In the genomic region with DNA sequence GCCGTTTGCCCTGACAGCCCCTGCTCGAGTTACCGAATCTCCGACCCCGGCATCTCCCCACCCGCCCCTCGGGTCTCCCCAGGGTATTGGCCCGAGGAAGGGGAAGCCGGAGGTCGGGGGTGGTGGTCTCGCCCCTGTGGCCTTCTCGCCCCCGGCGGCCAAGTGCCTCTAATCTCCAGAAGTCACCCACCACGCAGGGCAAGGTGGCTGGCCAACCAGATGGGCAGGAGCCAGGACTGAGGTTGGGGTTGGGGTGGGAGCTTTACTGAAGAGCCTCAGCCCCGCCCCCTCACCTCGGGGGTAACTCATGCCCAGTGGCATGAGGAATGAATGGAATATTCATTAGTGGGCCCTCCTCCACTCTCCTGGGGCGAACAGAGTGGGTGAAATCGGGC, we compare ENCODE assay signal across 7 cellular contexts. TPM values are rescaled to one million over a fixed set of nuclear protein-coding genes. Genes with fewer than 3 reads are reported as not detected.
DNase-seq lines count a peak whose midpoint lies in the region; FAIRE-seq and TF ChIP-seq lines count a peak whose summit lies in the region.

No MANE protein-coding gene starts in this region.

- no peak for TF ChIP-seq POLR2A in spleen (IDR thresholded peaks at IDR 0.05)

- intact Hi-C loops in spleen (cut with DNase I; ENCODE audit: low total_unique reads) = no loop called here

- no peaks in the 10 kb centered on the region for H3K79me2 ChIP-seq in Loucy (ENCODE audit: insufficient read depth, low read length)
- H3K79me2 ChIP-seq in astrocyte (ENCODE audit: insufficient read depth, low read length) = peaks cover 20% of the 10 kb centered on the region

- WGBS in spleen, 5 donors = 3 to 6% (median 4%) methylated on average over 14 to 19 of the region's 19 CpGs

- no peaks in the 10 kb centered on the region for H3K27me3 ChIP-seq in Loucy (ENCODE audit: insufficient read depth, low read length, poor library complexity, severe bottlenecking)
- no peaks in the 10 kb centered on the region for H3K27me3 ChIP-seq in astrocyte (ENCODE audit: insufficient read depth, low read length)
- peaks cover 0 to 9% (median 0%) of the 10 kb centered on the region in 7 donors for H3K27me3 ChIP-seq in spleen (replicated peaks in 1 of 7)

- H3K9me3 ChIP-seq in Loucy (ENCODE audit: insufficient read depth, low read depth, low read length) (no peaks in the 10 kb centered on the region), astrocyte (ENCODE audit: insufficient read depth, low read depth, low read length) (no peaks in the 10 kb centered on the region), spleen (no peaks in the 10 kb centered on the region)

- H4K20me1 ChIP-seq in Loucy (ENCODE audit: insufficient read depth, low read length, poor library complexity, severe bottlenecking) = peaks cover 3% of the 10 kb centered on the region
- peaks cover 42% of the 10 kb centered on the region for H4K20me1 ChIP-seq in astrocyte (ENCODE audit: insufficient read depth, low read length)

- no peaks in the 10 kb centered on the region for H3K9me2 ChIP-seq in Loucy (replicated peaks; ENCODE audit: low read depth, low read length)

- H3K9ac ChIP-seq in Loucy (ENCODE audit: low read depth, low read length, poor library complexity, severe bottlenecking) (peak overlapping the region; percentile 46), astrocyte (ENCODE audit: low read length) (peak overlapping the region; percentile 82)

- TF ChIP-seq CTCF in GM12875 (IDR thresholded peaks at IDR 0.05; ENCODE audit: borderline replicate concordance, insufficient read depth, low read depth, low read length) (no peak), Loucy (conservative IDR thresholded peaks at IDR 0.05; ENCODE audit: low read length) (no peak), astrocyte (IDR thresholded peaks at IDR 0.05; ENCODE audit: insufficient read depth, low read depth, low read length) (no peak), spleen (IDR thresholded peaks at IDR 0.05 in 8 of 11, conservative IDR thresholded peaks at IDR 0.05 in 3 of 11) (no peak)

- no peaks in the 10 kb centered on the region for H3K27me3 Mint-ChIP-seq in astrocyte (ENCODE audit: low read depth, unreplicated experiment)

- peaks cover 5% of the 10 kb centered on the region for H3K36me3 Mint-ChIP-seq in astrocyte (ENCODE audit: low read depth, unreplicated experiment)

- peak overlapping the region; percentile 85 for H3K4me3 Mint-ChIP-seq in astrocyte (ENCODE audit: unreplicated experiment)

- H3K4me1 Mint-ChIP-seq in astrocyte (ENCODE audit: low read depth, unreplicated experiment) = peaks cover 14% of the 10 kb centered on the region

- H2AFZ ChIP-seq in Loucy (ENCODE audit: low read length) = no peak overlapping the region
- H2AFZ ChIP-seq in astrocyte (ENCODE audit: low read depth, low read length) = no peak overlapping the region

- H3K27ac Mint-ChIP-seq in astrocyte (ENCODE audit: unreplicated experiment) = peak overlapping the region; percentile 80

- H3K4me1 ChIP-seq in Loucy (ENCODE audit: insufficient read depth, low read length, poor library complexity, severe bottlenecking) (peaks cover 4% of the 10 kb centered on the region), astrocyte (ENCODE audit: insufficient read depth, low read length) (peaks cover 10% of the 10 kb centered on the region), spleen (peaks cover 5 to 45% (median 20%) of the 10 kb centered on the region in 6 donors)

- H3K4me2 ChIP-seq in Loucy (ENCODE audit: low read depth, low read length, poor library complexity, severe bottlenecking) (peak overlapping the region; percentile 64), astrocyte (ENCODE audit: low read length) (peak overlapping the region; percentile 90)

- peak overlapping the region; percentile 75 for H3K4me3 ChIP-seq in GM12875 (ENCODE audit: low read depth, low read length)
- H3K4me3 ChIP-seq in Loucy (ENCODE audit: low read length, poor library complexity, severe bottlenecking) = peak overlapping the region; percentile 69
- peak overlapping the region; percentile 64 for H3K4me3 ChIP-seq in astrocyte (ENCODE audit: insufficient read depth, low read depth, low read length)
- H3K4me3 ChIP-seq in spleen = peak overlapping the region; percentile 62 to 93 (median 78)

- FAIRE-seq in astrocyte (lab: Jason Lieb, UNC) (no peak), GM19239 (lab: Jason Lieb, UNC) (no peak)

- no peaks in the 10 kb centered on the region for H3K9me3 Mint-ChIP-seq in astrocyte (ENCODE audit: unreplicated experiment)

- DNase-seq in astrocyte (ENCODE audit: low read depth) = no peak
- DNase-seq in iris pigment epithelial cell (ENCODE audit: low read depth) = peak; percentile 15
- DNase-seq in spleen = peak; percentile 81
- no peak for DNase-seq in SKM-1 treated with dmso at 0.1 percent for 144 hours (lab: John Stamatoyannopoulos, UW; ENCODE audit: unreplicated experiment)
- no peak for DNase-seq in GM19239 (ENCODE audit: insufficient read length, low spot score)

- H3K27ac ChIP-seq in astrocyte (ENCODE audit: low read depth, low read length) = no peak overlapping the region
- peak overlapping the region in 5 of 8 donors; percentile 67 to 83 (median 74) for H3K27ac ChIP-seq in spleen

- H3K36me3 ChIP-seq in Loucy (ENCODE audit: insufficient read depth, low read length) = peaks cover 37% of the 10 kb centered on the region; the same call in 1 of the 2 replicates
- H3K36me3 ChIP-seq in astrocyte (ENCODE audit: insufficient read depth, low read length) = peaks cover 16% of the 10 kb centered on the region
- H3K36me3 ChIP-seq in spleen = peaks cover 0 to 38% (median 22%) of the 10 kb centered on the region in 6 donors

- peaks cover 6% of the 10 kb centered on the region for H3F3A ChIP-seq in Loucy (ENCODE audit: low read depth)

RNA-seq across cellular contexts. Expression of gene DHRS11, which starts 0.6 kb away (rescaled TPM):
- total RNA-seq in astrocyte (7.1 and 8.8 TPM in 2 replicates), spleen (1 to 10 TPM; 3.9 to 7.8 (median 5.2) TPM)
- polyA plus RNA-seq in spleen = 1 to 10 TPM; 4.1 to 5.1 (median 4.7) TPM

RNA-seq across cellular contexts. Expression of gene MRM1, which starts 9.1 kb away (rescaled TPM):
- total RNA-seq in astrocyte = 3.1 and 4.8 TPM in 2 replicates
- total RNA-seq in spleen = 1 to 10 TPM; 5.4 to 9.1 (median 7.7) TPM
- polyA plus RNA-seq in spleen = 10 to 100 TPM in 2 of 3 donors, 1 to 10 TPM in 1; 9.4 to 13.8 (median 12.2) TPM

RNA-seq across cellular contexts. Expression of gene GGNBP2, which starts 47.6 kb away (rescaled TPM):
- total RNA-seq in astrocyte (80.0 and 80.8 TPM in 2 replicates), spleen (100 to 1,000 TPM in 2 of 7 donors, 10 to 100 TPM in 5; 83.3 to 123 (median 94.7) TPM)
- polyA plus RNA-seq in spleen = 10 to 100 TPM; 60.8 to 65.5 (median 61.3) TPM

RNA-seq across cellular contexts. Expression of gene PIGW, which starts 57.5 kb away (rescaled TPM):
- total RNA-seq in astrocyte (7.5 and 8.4 TPM in 2 replicates), spleen (1 to 10 TPM; 4.8 to 7.7 (median 6.1) TPM)
- polyA plus RNA-seq in spleen = 1 to 10 TPM; 3.3 to 6.0 (median 5.0) TPM

RNA-seq across cellular contexts. Expression of gene MYO19, which starts 57.6 kb away (rescaled TPM):
- 41.0 and 42.9 TPM in 2 replicates for total RNA-seq in astrocyte
- 10 to 100 TPM; 41.7 to 68.9 (median 56.1) TPM for total RNA-seq in spleen
- 10 to 100 TPM; 15.6 to 23.6 (median 21.4) TPM for polyA plus RNA-seq in spleen

Comparison
In these comparisons a context has a peak if more than half of its experiments do, and no peak if none do; other contexts are left out.
1. DNase-seq: peak in iris pigment epithelial cell (single experiment) and spleen (single experiment); none in astrocyte (single experiment), SKM-1 treated with dmso at 0.1 percent for 144 hours (single experiment) and GM19239 (single experiment).
2. Peak in every context shown above with its lines, with median percentiles within 50 percentile points of each other: H3K4me3 ChIP-seq.